In the genomic region with DNA sequence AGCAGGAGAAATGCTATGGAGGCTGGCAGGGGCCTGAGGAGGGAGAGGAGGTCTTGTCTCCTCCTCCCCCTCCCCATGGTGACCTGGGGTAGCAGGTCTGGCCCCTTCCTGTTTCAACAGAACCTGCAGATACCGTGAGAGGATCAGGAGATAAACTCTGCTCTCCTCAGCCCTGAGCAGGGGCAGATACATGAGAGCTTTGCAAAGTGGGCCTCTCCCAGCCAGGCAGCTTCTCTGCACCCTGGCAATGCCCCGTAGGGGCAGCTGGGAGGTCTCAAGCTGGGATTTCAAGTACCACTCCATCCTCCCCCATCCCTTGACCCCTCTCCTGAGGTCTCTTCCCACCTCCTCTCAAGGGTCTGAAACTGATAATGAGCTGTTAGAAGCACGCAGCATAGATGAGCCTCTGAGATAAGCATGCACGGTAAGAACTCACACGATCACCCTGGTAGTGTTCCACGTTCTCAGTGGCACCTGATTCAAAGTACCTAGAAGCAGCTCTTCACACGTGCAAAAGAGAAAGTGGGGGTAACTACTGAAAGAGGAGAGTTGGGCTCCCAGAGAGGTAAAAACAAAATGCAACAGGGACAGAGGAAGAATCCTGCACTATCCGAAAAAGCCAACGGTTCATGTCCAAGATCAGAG, we compare ENCODE assay signal across 27 cellular contexts. TPM values are rescaled to one million over a fixed set of nuclear protein-coding genes. Genes with fewer than 3 reads are reported as not detected.
"Had no signal": no experiment of that assay in that cellular context is flagged by ENCODE, and none has a peak within 500 bp of the region (broad histone marks: within the 10 kb centered on the region; RNA-seq: fewer than 3 reads in every experiment).

No MANE protein-coding gene starts in this region.

- H3K4me3 ChIP-seq: dorsolateral prefrontal cortex, gastroesophageal sphincter, heart left ventricle, left ventricle myocardium inferior, prostate gland, right atrium auricular region, thyroid gland had no signal

- H3K27me3 ChIP-seq: dorsolateral prefrontal cortex, heart left ventricle, right atrium auricular region, thyroid gland had no signal

- H3K9me3 ChIP-seq: gastroesophageal sphincter, heart left ventricle, left ventricle myocardium inferior, prostate gland, right atrium auricular region, thyroid gland had no signal

- H3K4me3 Mint-ChIP-seq: T-helper 17 cell had no signal

- H3K27ac Mint-ChIP-seq: activated naive CD4-positive, alpha-beta T cell treated with anti-CD3 and anti-CD28 coated beads, Interleukin-2, amount 50 U/mL, for 72 hours; activated T-cell treated with anti-CD3 and anti-CD28 coated beads, Interleukin-2, amount 50 U/mL, for 72 hours; T-helper 17 cell had no signal

- DNase-seq: activated CD4-positive, alpha-beta T cell treated with anti-CD3 and anti-CD28 coated beads for 1 hour; activated gamma-delta T cell; activated T-cell treated with anti-CD3 and anti-CD28 coated beads, Interleukin-2, amount 50 U/mL, for 72 hours; caudate nucleus; dorsolateral prefrontal cortex; heart left ventricle; kidney glomerular epithelial cell; left ventricle myocardium inferior; mammary epithelial cell; stimulated activated CD4-positive, alpha-beta T cell treated with anti-CD3 and anti-CD28 coated beads, Interleukin-12 subunit alpha, Interleukin-12 subunit beta, amount 100 ng/mL, for 4 hours; stimulated activated CD4-positive, alpha-beta T cell treated with anti-CD3 and anti-CD28 coated beads, Interleukin-1b, Interleukin-23, amount 100 ng/mL, for 48 hours; stimulated activated CD8-positive, alpha-beta memory T cell treated with anti-CD3 and anti-CD28 coated beads, Interleukin-4, amount 100 ng/mL, for 48 hours; stimulated activated naive CD4-positive, alpha-beta T cell treated with Interleukin-2 at 50 U/mL for 16 hours; T-helper 17 cell; thyroid gland; WERI-Rb-1 had no signal

- H3K9me3 Mint-ChIP-seq: activated T-cell treated with anti-CD3 and anti-CD28 coated beads, Interleukin-2, amount 50 U/mL, for 72 hours; brain had no signal

- H3K36me3 ChIP-seq: gastroesophageal sphincter, heart left ventricle, left ventricle myocardium inferior, prostate gland, right atrium auricular region, thyroid gland, WERI-Rb-1 had no signal

- H3K36me3 Mint-ChIP-seq: brain had no signal

- ATAC-seq: activated naive CD4-positive, alpha-beta T cell treated with anti-CD3 and anti-CD28 coated beads, Interleukin-2, amount 50 U/mL, for 72 hours; activated T-cell treated with anti-CD3 and anti-CD28 coated beads, Interleukin-2, amount 50 U/mL, for 72 hours; esophagus mucosa; gastroesophageal sphincter; heart left ventricle; SK-N-SH treated with all-trans-retinoic acid at 6 μM for 48 hours; T-helper 17 cell had no signal

- H3K27ac ChIP-seq: dorsolateral prefrontal cortex, gastroesophageal sphincter, left ventricle myocardium inferior, right atrium auricular region, thyroid gland, WERI-Rb-1 had no signal

- H3K4me1 ChIP-seq: prostate gland had no signal

RNA-seq across cellular contexts. Expression of gene PTGDR2, which starts 18.8 kb away (rescaled TPM):
- total RNA-seq: mammary epithelial cell had no signal

RNA-seq across cellular contexts. Expression of gene ZP1, which starts 30.4 kb away (rescaled TPM):
- total RNA-seq: activated naive CD4-positive, alpha-beta T cell treated with anti-CD3 and anti-CD28 coated beads, Interleukin-2, amount 50 U/mL, for 72 hours; activated T-cell treated with anti-CD3 and anti-CD28 coated beads, Interleukin-2, amount 50 U/mL, for 72 hours; esophagus mucosa; gastroesophageal sphincter; left ventricle myocardium inferior; mammary epithelial cell; mononuclear cell; right atrium auricular region; T-helper 17 cell; thyroid gland had no signal
- polyA plus RNA-seq: mammary epithelial cell had no signal

RNA-seq across cellular contexts. Expression of gene MS4A10, which starts 51.9 kb away (rescaled TPM):
- total RNA-seq: activated naive CD4-positive, alpha-beta T cell treated with anti-CD3 and anti-CD28 coated beads, Interleukin-2, amount 50 U/mL, for 72 hours; activated T-cell treated with anti-CD3 and anti-CD28 coated beads, Interleukin-2, amount 50 U/mL, for 72 hours; esophagus mucosa; gastroesophageal sphincter; heart left ventricle; left ventricle myocardium inferior; mammary epithelial cell; mononuclear cell; omental fat pad; right atrium auricular region; subcutaneous adipose tissue; T-helper 17 cell; thyroid gland had no signal
- polyA plus RNA-seq: heart left ventricle, mammary epithelial cell, neural cell had no signal
